1 cellular context compared by ENCODE assay signal in genomic region chr1:231423648-231424047, GRCh38.
A peak's percentile ranks its signal among the peaks of the same experiment; 100 is the strongest.
TF ChIP-seq lines count a peak whose summit lies in the region.

No MANE protein-coding gene starts in this region.

TF ChIP-seq in HepG2, 621 proteins besides CTCF, POLR2A, EP300 and RAD21 (continued from another document and continues in another):
- TF ChIP-seq ZBTB26 (CRISPR knock-in tag; IDR thresholded peaks at IDR 0.05; ENCODE audit: borderline replicate concordance) (no peak), NFKBIZ (CRISPR knock-in tag; IDR thresholded peaks at IDR 0.05) (no peak), ZNF546 (CRISPR knock-in tag; conservative IDR thresholded peaks at IDR 0.05) (no peak), ZNF784 (CRISPR knock-in tag; IDR thresholded peaks at IDR 0.05; ENCODE audit: borderline replicate concordance) (no peak), PBX2 (CRISPR knock-in tag; IDR thresholded peaks at IDR 0.05) (no peak), SAP130 (CRISPR knock-in tag; IDR thresholded peaks at IDR 0.05; ENCODE audit: low read depth) (peak; percentile 89), DZIP1 (CRISPR knock-in tag; IDR thresholded peaks at IDR 0.05) (no peak), AFF4 (CRISPR knock-in tag; IDR thresholded peaks at IDR 0.05) (no peak), ZNF766 (CRISPR knock-in tag; IDR thresholded peaks at IDR 0.05; ENCODE audit: borderline replicate concordance) (no peak), ZNF563 (CRISPR knock-in tag; IDR thresholded peaks at IDR 0.05) (no peak), KLF6 (CRISPR knock-in tag; IDR thresholded peaks at IDR 0.05) (no peak), MIER3 (CRISPR knock-in tag; IDR thresholded peaks at IDR 0.05; ENCODE audit: borderline replicate concordance) (no peak), NFATC3 (CRISPR knock-in tag; IDR thresholded peaks at IDR 0.05) (no peak), FOXK1 (CRISPR knock-in tag; IDR thresholded peaks at IDR 0.05; ENCODE audit: borderline replicate concordance, low read depth) (peak; percentile 85; the same call in 1 of the 2 replicates), HOXA3 (CRISPR knock-in tag; IDR thresholded peaks at IDR 0.05) (no peak), ZNF691 (CRISPR knock-in tag; IDR thresholded peaks at IDR 0.05; ENCODE audit: borderline replicate concordance, low read depth) (no peak), TIGD3 (CRISPR knock-in tag; IDR thresholded peaks at IDR 0.05; ENCODE audit: borderline replicate concordance) (no peak), ZNF589 (CRISPR knock-in tag; conservative IDR thresholded peaks at IDR 0.05) (no peak), ZNF44 (CRISPR knock-in tag; IDR thresholded peaks at IDR 0.05) (no peak), JUND (CRISPR knock-in tag; IDR thresholded peaks at IDR 0.05) (peak; percentile 95), TCF12 (IDR thresholded peaks at IDR 0.05) (no peak), TCF12 (CRISPR knock-in tag; IDR thresholded peaks at IDR 0.05) (no peak), XBP1 (CRISPR knock-in tag; IDR thresholded peaks at IDR 0.05) (no peak), ETV6 (CRISPR knock-in tag; conservative IDR thresholded peaks at IDR 0.05) (no peak), CBX5 (CRISPR knock-in tag; IDR thresholded peaks at IDR 0.05; ENCODE audit: borderline replicate concordance) (no peak), ELF3 (CRISPR knock-in tag; IDR thresholded peaks at IDR 0.05) (0 out of 2 replicates have a peak, but pooled peaks have one; percentile 42), SIN3A (IDR thresholded peaks at IDR 0.05; ENCODE audit: borderline replicate concordance, low read depth, low read length) (0 out of 2 replicates have a peak, but pooled peaks have one; percentile 46), ARHGAP35 (CRISPR knock-in tag; IDR thresholded peaks at IDR 0.05; ENCODE audit: borderline replicate concordance) (no peak), SOX13 (IDR thresholded peaks at IDR 0.05) (peak; percentile 72; the same call in 1 of the 2 replicates), SOX13 (CRISPR knock-in tag; conservative IDR thresholded peaks at IDR 0.05 in 1 of 2, IDR thresholded peaks at IDR 0.05 in 1 of 2) (peak in 1 of 2 experiments; percentile 96; a peak in 2 of 4 replicates), NR2C2 (CRISPR knock-in tag; IDR thresholded peaks at IDR 0.05; ENCODE audit: borderline replicate concordance) (no peak), ZFP91 (CRISPR knock-in tag; IDR thresholded peaks at IDR 0.05; ENCODE audit: borderline replicate concordance) (no peak), MXD1 (CRISPR knock-in tag; IDR thresholded peaks at IDR 0.05) (no peak), HDAC2 (CRISPR knock-in tag; IDR thresholded peaks at IDR 0.05) (peak; percentile 84), NAIF1 (CRISPR knock-in tag; IDR thresholded peaks at IDR 0.05; ENCODE audit: borderline replicate concordance) (no peak), ZNF513 (CRISPR knock-in tag; conservative IDR thresholded peaks at IDR 0.05) (no peak), ZBTB42 (CRISPR knock-in tag; IDR thresholded peaks at IDR 0.05) (no peak), ZNF18 (CRISPR knock-in tag; IDR thresholded peaks at IDR 0.05; ENCODE audit: insufficient replicate concordance) (no peak), PAF1 (CRISPR knock-in tag; IDR thresholded peaks at IDR 0.05) (no peak), KLF12 (CRISPR knock-in tag; IDR thresholded peaks at IDR 0.05; ENCODE audit: borderline replicate concordance) (no peak), PHB2 (IDR thresholded peaks at IDR 0.05; ENCODE audit: partially characterized antibody) (no peak), CENPBD1 (CRISPR knock-in tag; IDR thresholded peaks at IDR 0.05; ENCODE audit: borderline replicate concordance, low read depth) (no peak), SMAD3 (CRISPR knock-in tag; IDR thresholded peaks at IDR 0.05) (no peak), SNAPC5 (CRISPR knock-in tag; IDR thresholded peaks at IDR 0.05; ENCODE audit: borderline replicate concordance) (0 out of 2 replicates have a peak, but pooled peaks have one; percentile 24), ZNF496 (CRISPR knock-in tag; IDR thresholded peaks at IDR 0.05; ENCODE audit: insufficient replicate concordance) (no peak), PAWR (CRISPR knock-in tag; IDR thresholded peaks at IDR 0.05; ENCODE audit: borderline replicate concordance) (no peak), TGIF2 (CRISPR knock-in tag; IDR thresholded peaks at IDR 0.05) (no peak), ZNF570 (CRISPR knock-in tag; IDR thresholded peaks at IDR 0.05; ENCODE audit: borderline replicate concordance) (no peak), ZNF562 (CRISPR knock-in tag; IDR thresholded peaks at IDR 0.05; ENCODE audit: borderline replicate concordance) (no peak), NFIC (IDR thresholded peaks at IDR 0.05; ENCODE audit: low read length) (peak; percentile 83)
